In the genomic region with DNA sequence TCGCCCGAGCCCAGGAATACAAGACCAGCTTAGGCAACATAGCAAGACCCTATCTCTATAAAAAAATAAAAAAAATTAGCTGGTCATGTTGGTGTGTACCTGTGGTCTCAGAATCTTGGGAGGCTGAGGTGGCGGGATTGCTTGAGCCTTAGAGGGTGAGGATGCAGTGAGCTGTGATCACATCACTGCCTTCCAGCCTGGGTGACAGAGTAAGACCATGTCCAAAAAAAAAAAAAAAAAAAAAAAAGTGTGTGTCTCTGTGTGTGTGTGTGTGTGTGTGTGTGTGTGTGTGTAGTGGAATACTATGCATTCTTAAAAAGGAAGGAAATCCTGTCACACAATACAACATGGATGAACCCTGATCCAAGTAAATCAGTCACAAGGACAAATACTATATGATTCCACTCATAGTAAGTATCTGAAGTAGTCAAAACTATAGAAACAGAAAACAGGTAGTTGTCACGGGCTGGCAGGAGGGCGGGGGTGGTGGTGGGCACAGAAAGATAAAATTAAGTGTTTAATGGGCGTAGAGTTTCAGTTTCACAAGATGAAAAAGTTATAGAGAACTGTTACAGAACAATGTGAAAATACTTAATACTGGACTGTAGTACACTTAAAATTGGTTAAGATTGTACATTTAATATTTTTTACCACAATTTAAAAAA, we compare ENCODE assay signal across 13 cellular contexts. TPM values are rescaled to one million over a fixed set of nuclear protein-coding genes. Genes with fewer than 3 reads are reported as not detected.
A peak's percentile ranks its signal among the peaks of the same experiment; 100 is the strongest.
DNase-seq lines count a peak whose midpoint lies in the region; ATAC-seq and TF ChIP-seq lines count a peak whose summit lies in the region.
"Had no signal": no experiment of that assay in that cellular context is flagged by ENCODE, and none has a peak within 500 bp of the region (broad histone marks: within the 10 kb centered on the region; RNA-seq: fewer than 3 reads in every experiment).

No MANE protein-coding gene starts in this region.

- TF ChIP-seq CTCF in natural killer cell (IDR thresholded peaks at IDR 0.05), result no peak
- TF ChIP-seq CTCF in nephron progenitor cell (IDR thresholded peaks at IDR 0.05), result no peak

- DNase-seq in natural killer cell (no peak), nephron progenitor cell (no peak), NCI-H1417 (lab: John Stamatoyannopoulos, UW) (no peak), HK-2 (ENCODE audit: unreplicated experiment) (no peak)
- no peak for DNase-seq in natural killer cell treated with Interleukin-12 subunit alpha and Interleukin-12 subunit beta and Interleukin-15 and Interleukin-18, amount 100 ng/mL, for 72 hours (ENCODE audit: low spot score)
- DNase-seq in activated CD4-positive, alpha-beta T cell treated with anti-CD3 and anti-CD28 coated beads, Interleukin-2, amount 50 U/mL, for 1 hour, result no peak
- DNase-seq: activated naive CD4-positive, alpha-beta T cell; gastrocnemius medialis; NCI-H1694 treated with DMSO at 0.1 percent for 48 hours; posterior cingulate gyrus; upper lobe of right lung had no signal

- ATAC-seq in natural killer cell (peak in 2 of 3 donors; percentile 54), GM21786 (IDR thresholded peaks at IDR 0.05; ENCODE audit: unreplicated experiment) (peak; percentile 72), HG03521 (IDR thresholded peaks at IDR 0.05; ENCODE audit: unreplicated experiment) (peak; percentile 64)
- ATAC-seq in natural killer cell treated with Interleukin-12 subunit alpha and Interleukin-12 subunit beta and Interleukin-15 and Interleukin-18, amount 100 ng/mL, for 72 hours, result no peak
- ATAC-seq: gastrocnemius medialis, upper lobe of right lung had no signal

- H3K36me3 Mint-ChIP-seq in natural killer cell (no peaks in the 10 kb centered on the region), nephron progenitor cell (ENCODE audit: low read depth) (peaks cover 43% of the 10 kb centered on the region)
- no peaks in the 10 kb centered on the region for H3K36me3 Mint-ChIP-seq in natural killer cell treated with Interleukin-12 subunit alpha and Interleukin-12 subunit beta and Interleukin-15 and Interleukin-18, amount 100 ng/mL, for 72 hours

- intact Hi-C loops in natural killer cell (cut with micrococcal nuclease), result no loop called here

- no peaks in the 10 kb centered on the region for H3K9me3 Mint-ChIP-seq in natural killer cell
- no peaks in the 10 kb centered on the region for H3K9me3 Mint-ChIP-seq in natural killer cell treated with Interleukin-12 subunit alpha and Interleukin-12 subunit beta and Interleukin-15 and Interleukin-18, amount 100 ng/mL, for 72 hours
- no peaks in the 10 kb centered on the region for H3K9me3 Mint-ChIP-seq in nephron progenitor cell

- H3K27me3 Mint-ChIP-seq in natural killer cell (ENCODE audit: low read depth in 2 of 2) (no peaks in the 10 kb centered on the region), nephron progenitor cell (ENCODE audit: low read depth, poor library complexity) (no peaks in the 10 kb centered on the region)
- H3K27me3 Mint-ChIP-seq in natural killer cell treated with Interleukin-12 subunit alpha and Interleukin-12 subunit beta and Interleukin-15 and Interleukin-18, amount 100 ng/mL, for 72 hours, result no peaks in the 10 kb centered on the region

- H3K4me1 Mint-ChIP-seq in natural killer cell (peaks cover 21 to 30% of the 10 kb centered on the region in 2 donors), nephron progenitor cell (no peaks in the 10 kb centered on the region)
- peaks cover 16 to 25% of the 10 kb centered on the region in 2 donors for H3K4me1 Mint-ChIP-seq in natural killer cell treated with Interleukin-12 subunit alpha and Interleukin-12 subunit beta and Interleukin-15 and Interleukin-18, amount 100 ng/mL, for 72 hours (ENCODE audit: low read depth in 2 of 2)

- H3K27ac Mint-ChIP-seq in natural killer cell (peak overlapping the region; percentile 45 to 78), nephron progenitor cell (peak overlapping the region; percentile 9)
- peak overlapping the region in 1 of 2 donors; percentile 41 for H3K27ac Mint-ChIP-seq in natural killer cell treated with Interleukin-12 subunit alpha and Interleukin-12 subunit beta and Interleukin-15 and Interleukin-18, amount 100 ng/mL, for 72 hours

- H3K4me3 Mint-ChIP-seq in natural killer cell (no peak overlapping the region), nephron progenitor cell (no peak overlapping the region)
- H3K4me3 Mint-ChIP-seq in natural killer cell treated with Interleukin-12 subunit alpha and Interleukin-12 subunit beta and Interleukin-15 and Interleukin-18, amount 100 ng/mL, for 72 hours, result no peak overlapping the region

RNA-seq across cellular contexts. Expression of gene SELENOF, which starts 47.8 kb away (rescaled TPM):
- total RNA-seq in natural killer cell, result 100 to 1,000 TPM; 124 to 163 (median 137) TPM
- 100 to 1,000 TPM; 141 to 189 TPM for total RNA-seq in natural killer cell treated with Interleukin-12 subunit alpha and Interleukin-12 subunit beta and Interleukin-15 and Interleukin-18, amount 100 ng/mL, for 72 hours

RNA-seq across cellular contexts. Expression of gene HS2ST1, which starts 48.3 kb away (rescaled TPM):
- total RNA-seq in natural killer cell, result 10 to 100 TPM; 12.5 to 18.4 (median 14.3) TPM
- total RNA-seq in natural killer cell treated with Interleukin-12 subunit alpha and Interleukin-12 subunit beta and Interleukin-15 and Interleukin-18, amount 100 ng/mL, for 72 hours, result 10 to 100 TPM; 15.1 to 24.5 TPM

Comparison
In these comparisons a context has a peak if more than half of its experiments do, and no peak if none do; other contexts are left out.
1. ATAC-seq: peak in natural killer cell (2 of 3), GM21786 (single experiment) and HG03521 (single experiment); none in natural killer cell treated with Interleukin-12 subunit alpha and Interleukin-12 subunit beta and Interleukin-15 and Interleukin-18, amount 100 ng/mL, for 72 hours (0 of 2).